ENCODE assay signal across 9 cellular contexts in the genomic region with DNA sequence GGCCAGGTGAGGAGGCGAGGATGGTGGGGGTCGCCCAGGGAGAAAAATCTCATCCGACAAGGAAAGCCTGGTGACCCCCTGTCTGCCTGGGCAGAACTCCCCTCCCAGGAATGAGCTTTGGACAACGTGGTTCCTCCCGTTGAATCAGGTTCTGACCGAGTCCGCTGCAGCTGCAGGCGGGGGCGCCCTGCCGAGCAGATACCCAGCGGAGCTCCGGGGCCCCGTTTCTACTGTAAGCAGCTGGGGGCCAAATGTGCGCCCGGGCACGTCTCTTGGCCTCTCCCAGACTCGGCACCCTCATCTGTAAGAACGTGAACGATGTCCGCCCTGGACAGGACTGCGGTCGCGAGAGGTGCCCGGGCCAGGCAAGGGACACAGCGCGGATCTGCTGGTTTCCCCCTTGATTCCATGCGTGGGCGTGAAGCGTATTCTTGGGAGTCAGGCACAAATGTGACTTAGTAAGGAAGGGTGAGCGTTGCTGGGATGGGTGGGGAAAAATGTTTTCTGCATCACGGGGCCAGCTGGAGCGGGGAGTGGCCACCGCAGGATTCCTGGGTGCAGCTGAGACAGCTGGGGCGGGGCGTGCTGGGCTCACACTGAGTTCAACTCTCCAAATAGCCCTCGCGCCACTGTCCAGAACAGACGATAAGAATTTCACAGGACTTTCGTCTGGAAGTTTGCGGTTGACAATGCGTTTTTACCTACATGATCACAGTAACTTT. TPM values are rescaled to one million over a fixed set of nuclear protein-coding genes. Genes with fewer than 3 reads are reported as not detected.
DNase-seq lines count a peak whose midpoint lies in the region; ATAC-seq and TF ChIP-seq lines count a peak whose summit lies in the region.
"Had no signal": no experiment of that assay in that cellular context is flagged by ENCODE, and none has a peak within 500 bp of the region (broad histone marks: within the 10 kb centered on the region; RNA-seq: fewer than 3 reads in every experiment).

No MANE protein-coding gene starts in this region.

- peak; percentile 68 to 83 (median 80) for ATAC-seq in right lobe of liver
- no peak for ATAC-seq in GM19395 (IDR thresholded peaks at IDR 0.05; ENCODE audit: unreplicated experiment)

- H3K27me3 ChIP-seq in dorsolateral prefrontal cortex: peaks cover 0 to 48% (median 16%) of the 10 kb centered on the region in 45 donors
- peaks cover 0 to 8% of the 10 kb centered on the region in 2 donors for H3K27me3 ChIP-seq in right lobe of liver
- H3K27me3 ChIP-seq in tibial artery: no peaks in the 10 kb centered on the region
- no peaks in the 10 kb centered on the region for H3K27me3 ChIP-seq in Karpas-422 (ENCODE audit: low read length)

- H3K79me2 ChIP-seq in Karpas-422 (ENCODE audit: low read length): no peaks in the 10 kb centered on the region

- intact Hi-C loops in dorsolateral prefrontal cortex (cut with DNase I) (no loop called here), right lobe of liver (cut with DNase I) (no loop called here), tibial artery (cut with DNase I; ENCODE audit: low total_unique reads) (no loop called here)

- peak; percentile 9 for DNase-seq in stimulated activated CD4-positive, alpha-beta T cell treated with anti-CD3 and anti-CD28 coated beads, Interleukin-15, amount 100 ng/mL, for 24 hours
- DNase-seq in stimulated activated CD4-positive, alpha-beta T cell treated with anti-CD3 and anti-CD28 coated beads, Interleukin-2, amount 100 ng/mL, for 48 hours: no peak
- DNase-seq in dorsolateral prefrontal cortex: peak in 1 of 10 donors; percentile 27
- DNase-seq in right lobe of liver: peak in 1 of 3 donors; percentile 54
- peak; percentile 86 to 95 for DNase-seq in tibial artery
- no peak for DNase-seq in Karpas-422
- DNase-seq in NCI-H2107 treated with DMSO at 0.1 percent for 48 hours (lab: John Stamatoyannopoulos, UW; ENCODE audit: unreplicated experiment): no peak

- H3K4me3 ChIP-seq in dorsolateral prefrontal cortex: peak overlapping the region in 58 of 59 donors; percentile 29 to 72 (median 52)
- H3K4me3 ChIP-seq in right lobe of liver: peak overlapping the region in 2 of 3 donors; percentile 6 to 26
- H3K4me3 ChIP-seq in tibial artery: peak overlapping the region; percentile 49 to 52
- no peak overlapping the region for H3K4me3 ChIP-seq in Karpas-422 (ENCODE audit: low read length)

- no peak overlapping the region for H2AFZ ChIP-seq in Karpas-422 (ENCODE audit: low read length)

- TF ChIP-seq CTCF in dorsolateral prefrontal cortex (IDR thresholded peaks at IDR 0.05 in 54 of 56, conservative IDR thresholded peaks at IDR 0.05 in 2 of 56; ENCODE audit: low read depth in 1 of 56, partially characterized antibody in 56 of 56): no peak
- TF ChIP-seq CTCF in right lobe of liver (IDR thresholded peaks at IDR 0.05): no peak
- TF ChIP-seq CTCF in tibial artery (IDR thresholded peaks at IDR 0.05): no peak

- no peak for TF ChIP-seq POLR2A in right lobe of liver (IDR thresholded peaks at IDR 0.05)

- no peaks in the 10 kb centered on the region for H4K20me1 ChIP-seq in Karpas-422 (ENCODE audit: insufficient read depth, low read depth, low read length)

- H3K9me2 ChIP-seq in Karpas-422 (replicated peaks; ENCODE audit: insufficient read depth, low read length): no peaks in the 10 kb centered on the region

- 7% methylated on average over 23 of the region's 41 CpGs for WGBS in right lobe of liver (ENCODE audit: insufficient coverage, low coverage, low lambda C conversion rate, missing lambda C conversion rate)

- H3K4me2 ChIP-seq in Karpas-422 (ENCODE audit: low read depth, low read length, poor library complexity, severe bottlenecking): no peak overlapping the region

- H3K9ac ChIP-seq in Karpas-422 (ENCODE audit: low read length): no peak overlapping the region

- H3K4me1 ChIP-seq in right lobe of liver (peaks cover 0 to 13% (median 0%) of the 10 kb centered on the region in 4 donors), tibial artery (peaks cover 0 to 20% (median 17%) of the 10 kb centered on the region in 4 donors), Karpas-422 (ENCODE audit: low read length) (no peaks in the 10 kb centered on the region)

- H3K36me3 ChIP-seq in right lobe of liver: no peaks in the 10 kb centered on the region
- no peaks in the 10 kb centered on the region for H3K36me3 ChIP-seq in tibial artery
- no peaks in the 10 kb centered on the region for H3K36me3 ChIP-seq in Karpas-422 (ENCODE audit: insufficient read depth, low read length)

- no peaks in the 10 kb centered on the region for H3K9me3 ChIP-seq in right lobe of liver
- no peaks in the 10 kb centered on the region for H3K9me3 ChIP-seq in tibial artery
- no peaks in the 10 kb centered on the region for H3K9me3 ChIP-seq in Karpas-422 (ENCODE audit: low read length)

- peak overlapping the region in 5 of 59 donors; percentile 5 to 58 (median 48) for H3K27ac ChIP-seq in dorsolateral prefrontal cortex
- no peak overlapping the region for H3K27ac ChIP-seq in right lobe of liver
- peak overlapping the region; percentile 78 to 82 for H3K27ac ChIP-seq in tibial artery
- no peak overlapping the region for H3K27ac ChIP-seq in Karpas-422 (ENCODE audit: low read length)

RNA-seq across cellular contexts. Expression of gene TUBB6, which starts 20.2 kb away (rescaled TPM):
- total RNA-seq in dorsolateral prefrontal cortex: 10 to 100 TPM in 65 of 120 experiments, 1 to 10 TPM in 55; 3.0 to 28.4 (median 10.7) TPM
- total RNA-seq in right lobe of liver: 10 to 100 TPM in 2 of 6 experiments, 1 to 10 TPM in 4; 2.4 to 18.5 (median 9.0) TPM
- 0.48 TPM in 1 of 2 replicates, not detected in the other for total RNA-seq in Karpas-422 (2014; rRNA removed; shearing (Covaris generic); ENCODE audit: low replicate concordance)

RNA-seq across cellular contexts. Expression of gene CIDEA, which starts 33.7 kb away (rescaled TPM):
- 10 to 100 TPM in 10 of 120 experiments, 1 to 10 TPM in 110; 2.0 to 14.5 (median 6.9) TPM for total RNA-seq in dorsolateral prefrontal cortex
- total RNA-seq in right lobe of liver: not detected
- not detected in 2 replicates for total RNA-seq in Karpas-422 (2014; rRNA removed; shearing (Covaris generic); ENCODE audit: low replicate concordance)
- total RNA-seq: activated CD8-positive, alpha-beta memory T cell treated with anti-CD3 and anti-CD28 coated beads for 36 hours had no signal

Comparison
In these comparisons a context has a peak if more than half of its experiments do, and no peak if none do; other contexts are left out.
1. DNase-seq: peak in stimulated activated CD4-positive, alpha-beta T cell treated with anti-CD3 and anti-CD28 coated beads, Interleukin-15, amount 100 ng/mL, for 24 hours (single experiment) and tibial artery (2 of 2); none in stimulated activated CD4-positive, alpha-beta T cell treated with anti-CD3 and anti-CD28 coated beads, Interleukin-2, amount 100 ng/mL, for 48 hours (0 of 2), Karpas-422 (single experiment) and NCI-H2107 treated with DMSO at 0.1 percent for 48 hours (single experiment).
2. H3K27ac ChIP-seq: peak in tibial artery (2 of 2); none in right lobe of liver (0 of 3) and Karpas-422 (single experiment).